Comparison of ENCODE assay signal across 8 cellular contexts in genomic region chr1:144461136-144461759, GRCh38. TPM values are rescaled to one million over a fixed set of nuclear protein-coding genes. Genes with fewer than 3 reads are reported as not detected.
DNase-seq lines count a peak whose midpoint lies in the region; ATAC-seq and TF ChIP-seq lines count a peak whose summit lies in the region.
"Not testable (repeated sequence)": the region's sequence is repeated elsewhere in the genome, so short reads cannot be mapped to it uniquely, and the experiment has no call there.

Gene NBPF15 (minus strand): TSS chr1:144461669. CDS start chr1:144440003, 21,666 bp downstream.

- not testable (repeated sequence) for TF ChIP-seq RAD21 in liver (IDR thresholded peaks at IDR 0.05)

- H3K4me3 Mint-ChIP-seq in activated CD8-positive, alpha-beta memory T cell treated with anti-CD3 and anti-CD28 coated beads, Interleukin-2, amount 10 ng/mL, durations not matched to agents 7 days and 5 days, result peak within 1 kb of the TSS; percentile 92

- peak; percentile 95 for ATAC-seq in GM19372 (IDR thresholded peaks at IDR 0.05; ENCODE audit: low read depth, unreplicated experiment)
- peak; percentile 87 for ATAC-seq in HG03342 (IDR thresholded peaks at IDR 0.05; ENCODE audit: unreplicated experiment)
- peak; percentile 93 for ATAC-seq in activated CD8-positive, alpha-beta memory T cell treated with anti-CD3 and anti-CD28 coated beads, Interleukin-2, amount 10 ng/mL, durations not matched to agents 7 days and 5 days

- under 1% methylated on average over 66 of the region's 71 CpGs for WGBS in liver

- not testable (repeated sequence) for DNase-seq in AG04449 (ENCODE audit: low read depth, low spot score)
- peak; percentile 54 for DNase-seq in NCI-H774 (lab: John Stamatoyannopoulos, UW)
- DNase-seq in activated CD8-positive, alpha-beta memory T cell treated with anti-CD3 and anti-CD28 coated beads, Interleukin-2, amount 10 ng/mL, durations not matched to agents 7 days and 5 days, result peak; percentile 76
- DNase-seq in stimulated activated CD4-positive, alpha-beta T cell treated with anti-CD3 and anti-CD28 coated beads, Interleukin-1b, Interleukin-23, amount 100 ng/mL, for 1 hour (ENCODE audit: low read depth in 2 of 2), result peak; percentile 34 to 48

- H3K4me1 ChIP-seq in duodenal mucosa (ENCODE audit: control insufficient read depth in 1 of 2, insufficient read depth in 2 of 2, low read length in 2 of 2); liver (ENCODE audit: control insufficient read depth in 4 of 4, insufficient read depth in 4 of 4, low read length in 3 of 4): not testable (repeated sequence)

- H3K4me1 Mint-ChIP-seq in activated CD8-positive, alpha-beta memory T cell treated with anti-CD3 and anti-CD28 coated beads, Interleukin-2, amount 10 ng/mL, durations not matched to agents 7 days and 5 days, result not testable (repeated sequence)

- H3K9me3 Mint-ChIP-seq in activated CD8-positive, alpha-beta memory T cell treated with anti-CD3 and anti-CD28 coated beads, Interleukin-2, amount 10 ng/mL, durations not matched to agents 7 days and 5 days (ENCODE audit: low read depth), result not testable (repeated sequence)

- not testable (repeated sequence) for H3K27me3 Mint-ChIP-seq in activated CD8-positive, alpha-beta memory T cell treated with anti-CD3 and anti-CD28 coated beads, Interleukin-2, amount 10 ng/mL, durations not matched to agents 7 days and 5 days

- not testable (repeated sequence) for H3K36me3 ChIP-seq in duodenal mucosa (ENCODE audit: control insufficient read depth in 1 of 2, insufficient read depth in 2 of 2, low read length in 2 of 2); liver (ENCODE audit: control insufficient read depth in 4 of 4, insufficient read depth in 3 of 4, low read depth in 1 of 4, low read length in 3 of 4)

- peak within 1 kb of the TSS; percentile 70 for H3K27ac Mint-ChIP-seq in activated CD8-positive, alpha-beta memory T cell treated with anti-CD3 and anti-CD28 coated beads, Interleukin-2, amount 10 ng/mL, durations not matched to agents 7 days and 5 days

- POLR2A ChIA-PET in AG04449 (lab: Yijun Ruan, JAX), result not testable (repeated sequence)

- not testable (repeated sequence) for H3K9me3 ChIP-seq in duodenal mucosa (ENCODE audit: control insufficient read depth in 1 of 2, low read length in 2 of 2); liver (ENCODE audit: control insufficient read depth in 4 of 4, low read length in 3 of 4)

- H3K4me3 ChIP-seq in AG04449 (ENCODE audit: low read depth, low read length) (peak within 1 kb of the TSS; percentile 63), duodenal mucosa (ENCODE audit: low read depth in 1 of 2, low read length in 2 of 2) (peak within 1 kb of the TSS; percentile 29 to 68), liver (ENCODE audit: low read depth in 1 of 3, low read length in 3 of 3) (peak within 1 kb of the TSS; percentile 40 to 54 (median 52))

- not testable (repeated sequence) for H3K9ac ChIP-seq in duodenal mucosa (ENCODE audit: low read depth in 1 of 2, low read length in 2 of 2); liver (ENCODE audit: low read depth in 1 of 2, low read length in 2 of 2)

- H3K36me3 Mint-ChIP-seq in activated CD8-positive, alpha-beta memory T cell treated with anti-CD3 and anti-CD28 coated beads, Interleukin-2, amount 10 ng/mL, durations not matched to agents 7 days and 5 days, result not testable (repeated sequence)

- H3K27ac ChIP-seq in duodenal mucosa (ENCODE audit: low read depth, low read length), result not testable (repeated sequence)
- H3K27ac ChIP-seq in liver (ENCODE audit: low read depth in 1 of 2, low read length in 2 of 2), result peak within 1 kb of the TSS in 1 of 2 donors; percentile 60

- H3K27me3 ChIP-seq in duodenal mucosa (ENCODE audit: control insufficient read depth in 1 of 2, insufficient read depth in 2 of 2, low read length in 2 of 2); liver (ENCODE audit: control insufficient read depth in 4 of 4, insufficient read depth in 4 of 4, low read length in 3 of 4): not testable (repeated sequence)

- not testable (repeated sequence) for TF ChIP-seq CTCF in AG04449 (IDR thresholded peaks at IDR 0.05; ENCODE audit: insufficient read depth, low read length, missing control alignments); liver (IDR thresholded peaks at IDR 0.05; ENCODE audit: low read depth, low read length, missing input control)

- CTCF ChIA-PET in AG04449 (lab: Yijun Ruan, JAX); activated CD8-positive, alpha-beta memory T cell treated with anti-CD3 and anti-CD28 coated beads, Interleukin-2, amount 10 ng/mL, durations not matched to agents 7 days and 5 days (lab: Charles Lee): not testable (repeated sequence)

RNA-seq across cellular contexts. Expression of gene NBPF15, which starts in this region (rescaled TPM):
- 10 to 100 TPM; 28.9 to 36.9 TPM for total RNA-seq in activated CD8-positive, alpha-beta memory T cell treated with anti-CD3 and anti-CD28 coated beads, Interleukin-2, amount 10 ng/mL, durations not matched to agents 7 days and 5 days
- 10 to 100 TPM; 10.6 to 36.8 TPM for total RNA-seq in liver
- polyA plus RNA-seq in liver, result 10 to 100 TPM in 1 of 2 donors, 1 to 10 TPM in 1; 8.3 to 19.3 TPM
